Comparison of ENCODE assay signal across 25 cellular contexts in genomic region chr6:46299253-46299652, GRCh38.
DNase-seq lines count a peak whose midpoint lies in the region; ATAC-seq, FAIRE-seq and TF ChIP-seq lines count a peak whose summit lies in the region.
"Had no signal": no experiment of that assay in that cellular context is flagged by ENCODE, and none has a peak within 500 bp of the region (broad histone marks: within the 10 kb centered on the region; RNA-seq: fewer than 3 reads in every experiment).

No MANE protein-coding gene starts in this region.

- H3K9me3 ChIP-seq in K562 (replicated peaks; ENCODE audit: control insufficient read depth, insufficient read depth, low read depth, low read length) (no peaks in the 10 kb centered on the region), BE2C (no peaks in the 10 kb centered on the region)

- H4K20me1 ChIP-seq in K562 (replicated peaks; ENCODE audit: control insufficient read depth, insufficient read depth, low read length), result 0 out of 2 replicates have a peak, but pooled peaks cover 3% of the 10 kb centered on the region
- H4K20me1 ChIP-seq: BLaER1 treated with 17β-estradiol and CSF1 and Interleukin-3, amounts not matched to agents 10 nM and 100 nM had no signal

- CTCF ChIA-PET in activated CD8-positive, alpha-beta memory T cell treated with anti-CD3 and anti-CD28 coated beads, Interleukin-2, amount 10 ng/mL, durations not matched to agents 7 days and 5 days (lab: Charles Lee), result interaction anchor here (1.0 kb wide), 1 partner anchor 8 kb away, joined by 3 read pairs; no protein-coding TSS in a partner anchor
- CTCF ChIA-PET in K562 (lab: Yijun Ruan, JAX; ENCODE audit: low intra/inter-chr PET ratio), result no interaction called here

- TF ChIP-seq CTCF in K562 (IDR thresholded peaks at IDR 0.05 in 2 of 3, conservative IDR thresholded peaks at IDR 0.05 in 1 of 3; ENCODE audit: insufficient read depth in 2 of 3, low read depth in 1 of 3, low read length in 3 of 3) (no peak), BE2C (IDR thresholded peaks at IDR 0.05; ENCODE audit: low read depth, low read length) (no peak)

- H2AFZ ChIP-seq in K562 (ENCODE audit: low read depth, low read length), result no peak overlapping the region
- H2AFZ ChIP-seq: GM23248 had no signal

- no peak overlapping the region for H3K4me3 Mint-ChIP-seq in activated CD8-positive, alpha-beta memory T cell treated with anti-CD3 and anti-CD28 coated beads, Interleukin-2, amount 10 ng/mL, durations not matched to agents 7 days and 5 days
- H3K4me3 Mint-ChIP-seq: B cell; CD14-positive monocyte; CD4-positive, alpha-beta T cell; CD8-positive, alpha-beta memory T cell had no signal

- no peak overlapping the region for H3K27ac Mint-ChIP-seq in activated CD8-positive, alpha-beta memory T cell treated with anti-CD3 and anti-CD28 coated beads, Interleukin-2, amount 10 ng/mL, durations not matched to agents 7 days and 5 days
- H3K27ac Mint-ChIP-seq: B cell; CD14-positive monocyte; CD4-positive, alpha-beta T cell; CD8-positive, alpha-beta memory T cell had no signal

- intact Hi-C loops in K562 (cut with micrococcal nuclease), result no loop called here

- no peak for TF ChIP-seq POLR2A in K562 (conservative IDR thresholded peaks at IDR 0.05)

- POLR2A ChIA-PET in K562 (lab: Yijun Ruan, JAX), result interaction anchor here (0.6 kb wide), 1 partner anchor 468 kb away, joined by 3 read pairs; no protein-coding TSS in a partner anchor

- DNase-seq in activated CD8-positive, alpha-beta memory T cell treated with anti-CD3 and anti-CD28 coated beads, Interleukin-2, amount 10 ng/mL, durations not matched to agents 7 days and 5 days, result no peak
- no peak for DNase-seq in activated CD8-positive, alpha-beta memory T cell treated with anti-CD3 and anti-CD28 coated beads, Interleukin-2, amount 50 U/mL, for 4 hours
- DNase-seq in K562 (ENCODE audit: extremely low read depth in 1 of 4, low spot score in 3 of 4) (no peak), BE2C (no peak), pons (ENCODE audit: low spot score) (no peak)
- DNase-seq: CD4-positive, alpha-beta T cell; CD8-positive, alpha-beta memory T cell; DMS 273 treated with DMSO at 0.1 percent for 48 hours; DMS79; EL; GDM1; GM23248; H7; HCEC 1CT had no signal

- TF ChIP-seq EP300 in K562 (IDR thresholded peaks at IDR 0.05; ENCODE audit: low read length), result no peak

- TF ChIP-seq RAD21 in K562 (CRISPR knock-in tag; conservative IDR thresholded peaks at IDR 0.05 in 1 of 2, IDR thresholded peaks at IDR 0.05 in 1 of 2), result no peak

- peaks cover 3% of the 10 kb centered on the region for H3K27me3 Mint-ChIP-seq in activated CD8-positive, alpha-beta memory T cell treated with anti-CD3 and anti-CD28 coated beads, Interleukin-2, amount 10 ng/mL, durations not matched to agents 7 days and 5 days

- H3K4me3 ChIP-seq in K562 (no peak overlapping the region), BE2C (ENCODE audit: low read depth, low read length) (no peak overlapping the region)
- H3K4me3 ChIP-seq: BLaER1 treated with 17β-estradiol and CSF1 and Interleukin-3, amounts not matched to agents 10 nM and 100 nM; GM12878; GM23248 had no signal

- no peak for FAIRE-seq in K562 (lab: Jason Lieb, UNC)
- FAIRE-seq: D721Med, GM12878, GM18507, H1 had no signal

- no peaks in the 10 kb centered on the region for H3K9me1 ChIP-seq in K562 (ENCODE audit: control insufficient read depth, insufficient read depth, low read length)

- ATAC-seq in activated CD8-positive, alpha-beta memory T cell treated with anti-CD3 and anti-CD28 coated beads, Interleukin-2, amount 10 ng/mL, durations not matched to agents 7 days and 5 days, result peak; percentile 78
- ATAC-seq in GM19351 (IDR thresholded peaks at IDR 0.05; ENCODE audit: unreplicated experiment), result peak; percentile 74
- peak; percentile 65 for ATAC-seq in HG03469 (IDR thresholded peaks at IDR 0.05; ENCODE audit: unreplicated experiment)
- ATAC-seq in K562, result no peak
- no peak for ATAC-seq in HG03135 (IDR thresholded peaks at IDR 0.05; ENCODE audit: unreplicated experiment)
- ATAC-seq: GM12878 had no signal

- peaks cover 12% of the 10 kb centered on the region for H3K4me1 Mint-ChIP-seq in activated CD8-positive, alpha-beta memory T cell treated with anti-CD3 and anti-CD28 coated beads, Interleukin-2, amount 10 ng/mL, durations not matched to agents 7 days and 5 days
- H3K4me1 Mint-ChIP-seq: B cell; CD14-positive monocyte; CD8-positive, alpha-beta memory T cell had no signal

- H3K27me3 ChIP-seq in K562 (ENCODE audit: control insufficient read depth in 2 of 2, insufficient read depth in 2 of 2, low read length in 2 of 2) (no peaks in the 10 kb centered on the region), BE2C (no peaks in the 10 kb centered on the region)
- H3K27me3 ChIP-seq: BLaER1 treated with 17β-estradiol and CSF1 and Interleukin-3, amounts not matched to agents 10 nM and 100 nM had no signal

- no peak overlapping the region for H3K27ac ChIP-seq in K562 (ENCODE audit: extremely low read depth, low read depth, low read length)
- H3K27ac ChIP-seq: 22Rv1; BLaER1 treated with 17β-estradiol and CSF1 and Interleukin-3, amounts not matched to agents 10 nM and 100 nM; GM23248 had no signal

- in situ Hi-C loops in K562 (cut with MboI), result no loop called here

- H3K4me1 ChIP-seq in K562 (replicated peaks in 1 of 2; ENCODE audit: control insufficient read depth in 2 of 2, insufficient read depth in 2 of 2, low read length in 2 of 2) (no peaks in the 10 kb centered on the region), BE2C (no peaks in the 10 kb centered on the region)
- H3K4me1 ChIP-seq: BLaER1 treated with 17β-estradiol and CSF1 and Interleukin-3, amounts not matched to agents 10 nM and 100 nM had no signal

- H3K36me3 ChIP-seq in K562 (ENCODE audit: control insufficient read depth, insufficient read depth, low read length) (no peaks in the 10 kb centered on the region), BE2C (no peaks in the 10 kb centered on the region)
- H3K36me3 ChIP-seq: BLaER1 treated with 17β-estradiol and CSF1 and Interleukin-3, amounts not matched to agents 10 nM and 100 nM had no signal

- no peak overlapping the region for H3K9ac ChIP-seq in K562 (ENCODE audit: insufficient read depth in 1 of 2, low read depth in 2 of 2, low read length in 2 of 2)
- H3K9ac ChIP-seq: BLaER1 treated with 17β-estradiol and CSF1 and Interleukin-3, amounts not matched to agents 10 nM and 100 nM; GM23248 had no signal

- H3K36me3 Mint-ChIP-seq in activated CD8-positive, alpha-beta memory T cell treated with anti-CD3 and anti-CD28 coated beads, Interleukin-2, amount 10 ng/mL, durations not matched to agents 7 days and 5 days, result peaks cover 9% of the 10 kb centered on the region
- H3K36me3 Mint-ChIP-seq: CD14-positive monocyte had no signal

- H3K79me2 ChIP-seq in K562 (ENCODE audit: control insufficient read depth, insufficient read depth, low read length), result no peaks in the 10 kb centered on the region

- no TSS peak for BruUV-seq in K562 (replicated peaks; lab: Mats Ljungman, UMichigan)

- no peak overlapping the region for H3K4me2 ChIP-seq in K562 (ENCODE audit: insufficient read depth, low read length)
- H3K4me2 ChIP-seq: BLaER1 treated with 17β-estradiol and CSF1 and Interleukin-3, amounts not matched to agents 10 nM and 100 nM had no signal

- H3K9me3 Mint-ChIP-seq in activated CD8-positive, alpha-beta memory T cell treated with anti-CD3 and anti-CD28 coated beads, Interleukin-2, amount 10 ng/mL, durations not matched to agents 7 days and 5 days (ENCODE audit: low read depth), result no peaks in the 10 kb centered on the region
- H3K9me3 Mint-ChIP-seq: CD4-positive, alpha-beta T cell had no signal

TF ChIP-seq in K562, 482 proteins besides CTCF, POLR2A, EP300 and RAD21:
- no peak for TF ChIP-seq ZZZ3 (IDR thresholded peaks at IDR 0.05)
- peak; percentile 14 for TF ChIP-seq MEIS2 (IDR thresholded peaks at IDR 0.05; ENCODE audit: partially characterized antibody)

Comparison
In these comparisons a context has a peak if more than half of its experiments do, and no peak if none do; other contexts are left out.
1. ATAC-seq: peak in activated CD8-positive, alpha-beta memory T cell treated with anti-CD3 and anti-CD28 coated beads, Interleukin-2, amount 10 ng/mL, durations not matched to agents 7 days and 5 days (single experiment), GM19351 (single experiment) and HG03469 (single experiment); none in K562 (single experiment) and HG03135 (single experiment).